2 cellular contexts compared by ENCODE assay signal in genomic region chr4:159283697-159284492, GRCh38.
TF ChIP-seq lines count a peak whose summit lies in the region.

No MANE protein-coding gene starts in this region.

TF ChIP-seq in Ishikawa, 13 proteins besides CTCF, POLR2A, EP300 and RAD21 (continued from another document):
- TF ChIP-seq FOXM1 (IDR thresholded peaks at IDR 0.05; ENCODE audit: borderline replicate concordance, low read depth) (peak; percentile 67; the same call in 1 of the 2 replicates), TEAD4 (IDR thresholded peaks at IDR 0.05) (peak; percentile 90), YY1 (IDR thresholded peaks at IDR 0.05; ENCODE audit: low read depth) (no peak), TCF12 (IDR thresholded peaks at IDR 0.05; ENCODE audit: low read depth) (peak; percentile 66), CEBPB (IDR thresholded peaks at IDR 0.05) (peak; percentile 44; the same call in 1 of the 2 replicates), ZBTB7A (IDR thresholded peaks at IDR 0.05; ENCODE audit: low read depth) (no peak)

TF ChIP-seq in H1, 55 proteins besides CTCF, POLR2A, EP300 and RAD21 (continued from another document):
- TF ChIP-seq SIX5 (IDR thresholded peaks at IDR 0.05; ENCODE audit: low read depth, low read length) (no peak), JUN (IDR thresholded peaks at IDR 0.05; ENCODE audit: low read depth, low read length) (peak; percentile 87), JUND (IDR thresholded peaks at IDR 0.05; ENCODE audit: low read length) (peak; percentile 92), SUZ12 (IDR thresholded peaks at IDR 0.05; ENCODE audit: low read length) (no peak), MAFK (IDR thresholded peaks at IDR 0.05; ENCODE audit: low read depth, low read length) (no peak)
TF ChIP-seq in H1: peak in this region for 3.
